15 cellular contexts compared by ENCODE assay signal in the genomic region with DNA sequence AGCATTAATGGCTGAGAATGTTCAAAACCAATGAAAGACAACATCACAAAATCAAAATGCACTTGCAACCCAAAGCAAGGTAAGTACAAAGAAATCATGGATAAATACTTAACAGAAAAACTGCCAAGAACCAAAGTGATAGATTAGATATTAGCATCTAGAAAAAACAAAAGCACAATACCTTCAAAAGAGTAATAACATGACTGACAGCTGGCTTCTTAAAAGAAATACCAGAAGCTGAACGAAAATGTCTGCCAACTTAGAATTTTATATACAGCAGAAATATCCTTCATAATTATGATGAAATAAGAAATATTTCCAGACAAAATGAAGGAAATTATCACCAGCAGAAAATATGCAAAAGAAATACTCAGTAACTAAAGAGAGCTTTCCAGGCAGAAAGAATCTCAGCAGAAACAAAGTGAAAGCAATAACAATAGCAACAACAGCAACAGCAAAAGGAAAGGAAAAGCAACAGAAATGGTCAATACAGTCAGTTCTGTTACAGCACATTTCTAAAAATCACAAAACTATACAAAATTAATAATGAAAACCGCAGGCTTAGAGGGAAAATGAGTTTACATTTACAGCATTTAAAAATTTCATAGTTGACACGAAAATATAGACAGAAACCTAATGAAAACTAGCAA.
DNase-seq lines count a peak whose midpoint lies in the region; ATAC-seq, FAIRE-seq and TF ChIP-seq lines count a peak whose summit lies in the region.
"Had no signal": no experiment of that assay in that cellular context is flagged by ENCODE, and none has a peak within 500 bp of the region (broad histone marks: within the 10 kb centered on the region; RNA-seq: fewer than 3 reads in every experiment).

No MANE protein-coding gene starts in this region.

- DNase-seq in GM12878 (ENCODE audit: low read depth, low spot score) (no peak), middle frontal gyrus (ENCODE audit: extremely low spot score, low spot score) (no peak), left ventricle myocardium superior (no peak), Calu3 (no peak)
- DNase-seq: GOT3; naive thymus-derived CD8-positive, alpha-beta T cell; NCI-H510A treated with DMSO at 0.1 percent for 48 hours; spleen had no signal

- FAIRE-seq in GM12878 (lab: Jason Lieb, UNC) = no peak

- H3K79me2 ChIP-seq in GM12878 (ENCODE audit: control insufficient read depth, insufficient read depth, low read length) = no peaks in the 10 kb centered on the region

- peaks cover under 1% of the 10 kb centered on the region; the same call in 1 of the 2 replicates for H3K4me1 ChIP-seq in GM12878 (ENCODE audit: control insufficient read depth, insufficient read depth, low read length)
- H3K4me1 ChIP-seq: prostate gland had no signal

- no peaks in the 10 kb centered on the region for H4K20me1 ChIP-seq in GM12878 (ENCODE audit: control insufficient read depth, insufficient read depth)

- H3K9me3 ChIP-seq in GM12878 (replicated peaks; ENCODE audit: control insufficient read depth, insufficient read depth, low read length) = no peaks in the 10 kb centered on the region; the same call in 1 of the 3 replicates
- H3K9me3 ChIP-seq: prostate gland had no signal

- H3K36me3 ChIP-seq in GM12878 (ENCODE audit: control insufficient read depth in 2 of 2, insufficient read depth in 2 of 2, low read length in 1 of 2) = no peaks in the 10 kb centered on the region
- H3K36me3 ChIP-seq: gastroesophageal sphincter, prostate gland, spleen had no signal

- H3K9me3 Mint-ChIP-seq in Calu3 (ENCODE audit: low read depth, unreplicated experiment) = no peaks in the 10 kb centered on the region

- no peak overlapping the region; the same call in 1 of the 2 replicates for H3K27ac ChIP-seq in GM12878 (ENCODE audit: control insufficient read depth, insufficient read depth)
- H3K27ac ChIP-seq: C4-2B, gastroesophageal sphincter, KMS-11, prostate gland had no signal

- POLR2A ChIA-PET in GM12878 (lab: Charles Lee) = no interaction called here

- RAD21 ChIA-PET in GM12878 (lab: Charles Lee; ENCODE audit: unreplicated experiment) = no interaction called here

- intact Hi-C loops in GM12878 (cut with micrococcal nuclease; ENCODE audit: unreplicated experiment) (no loop called here), left ventricle myocardium superior (cut with micrococcal nuclease) (no loop called here), Calu3 (cut with micrococcal nuclease; ENCODE audit: unreplicated experiment) (no loop called here)

- peak overlapping the region; percentile 66 for H2AFZ ChIP-seq in GM12878 (ENCODE audit: control insufficient read depth, low read depth, low read length)

- H3K36me3 Mint-ChIP-seq in Calu3 (ENCODE audit: insufficient read depth, unreplicated experiment) = no peaks in the 10 kb centered on the region

- H3K4me3 Mint-ChIP-seq in Calu3 (ENCODE audit: low read depth, unreplicated experiment) = no peak overlapping the region

- H3K4me3 ChIP-seq in GM12878 = peak overlapping the region; percentile 13; the same call in 1 of the 2 replicates
- H3K4me3 ChIP-seq: gastroesophageal sphincter, prostate gland, spleen had no signal

- no peaks in the 10 kb centered on the region for H3K27me3 ChIP-seq in GM12878 (replicated peaks in 1 of 2; ENCODE audit: control insufficient read depth in 2 of 2, insufficient read depth in 2 of 2, low read length in 1 of 2)
- H3K27me3 ChIP-seq: gastroesophageal sphincter, spleen had no signal

- CTCF ChIA-PET in GM12878 (lab: Yijun Ruan, JAX) (interaction anchor here (0.7 to 1.2 kb wide), 2 partner anchors 8 to 10 kb away, joined by 3 read pairs; no protein-coding TSS in a partner anchor), Calu3 (lab: Charles Lee) (no interaction called here)

- no peak for TF ChIP-seq CTCF in GM12878 (IDR thresholded peaks at IDR 0.05 in 2 of 3, conservative IDR thresholded peaks at IDR 0.05 in 1 of 3; ENCODE audit: control insufficient read depth in 2 of 3, extremely low read depth in 1 of 3, insufficient read depth in 1 of 3, low read depth in 3 of 3, low read length in 3 of 3)
- no peak for TF ChIP-seq CTCF in Calu3 (IDR thresholded peaks at IDR 0.05; ENCODE audit: unreplicated experiment)

- TF ChIP-seq RAD21 in GM12878 (IDR thresholded peaks at IDR 0.05; ENCODE audit: insufficient read depth, low read depth, low read length) = no peak

- no peaks in the 10 kb centered on the region for H3K27me3 Mint-ChIP-seq in Calu3 (ENCODE audit: unreplicated experiment)

- 0% methylated on average over 3 of the region's 3 CpGs for WGBS in GM12878 (ENCODE audit: insufficient coverage, insufficient replicate concordance, low lambda C conversion rate, missing lambda C conversion rate)

- no peak overlapping the region; the same call in 1 of the 2 replicates for H3K9ac ChIP-seq in GM12878 (ENCODE audit: control insufficient read depth, insufficient read depth, low read length)
- H3K9ac ChIP-seq: KMS-11 had no signal

- no peaks in the 10 kb centered on the region for H3K4me1 Mint-ChIP-seq in Calu3 (ENCODE audit: low read depth, unreplicated experiment)

- peak overlapping the region; percentile 6; the same call in 1 of the 2 replicates for H3K4me2 ChIP-seq in GM12878 (ENCODE audit: control insufficient read depth, insufficient read depth)
- H3K4me2 ChIP-seq: KMS-11 had no signal

- BruUV-seq in GM12878 (replicated peaks; lab: Mats Ljungman, UMichigan) = no TSS peak
- no TSS peak for BruUV-seq in Calu3 (replicated peaks; lab: Mats Ljungman, UMichigan)

- no peak overlapping the region for H3K27ac Mint-ChIP-seq in Calu3 (ENCODE audit: unreplicated experiment)
- H3K27ac Mint-ChIP-seq: naive thymus-derived CD8-positive, alpha-beta T cell had no signal

- peak; percentile 77 for ATAC-seq in GM18517 (IDR thresholded peaks at IDR 0.05; ENCODE audit: unreplicated experiment)
- ATAC-seq in GM19467 (IDR thresholded peaks at IDR 0.05; ENCODE audit: unreplicated experiment) = peak; percentile 60
- peak; percentile 54 for ATAC-seq in HG03354 (IDR thresholded peaks at IDR 0.05; ENCODE audit: poor library complexity, severe bottlenecking, unreplicated experiment)
- ATAC-seq in GM12878 = peak; percentile 61
- no peak for ATAC-seq in left ventricle myocardium superior
- ATAC-seq: gastroesophageal sphincter; naive thymus-derived CD8-positive, alpha-beta T cell had no signal

- TF ChIP-seq EP300 in GM12878 (IDR thresholded peaks at IDR 0.05; ENCODE audit: borderline replicate concordance in 1 of 2, control insufficient read depth in 1 of 2, low read depth in 2 of 2, low read length in 2 of 2) = no peak

- in situ Hi-C loops in GM12878 (cut with MboI) = no loop called here

- SMC1A ChIA-PET in GM12878 (lab: Charles Lee; ENCODE audit: uncharacterized antibody, unreplicated experiment) = interaction anchor here (1.1 to 1.9 kb wide), 5 partner anchors 9 to 157 kb away, joined by 3 to 6 read pairs (median 3); no protein-coding TSS in a partner anchor

- no peak for TF ChIP-seq POLR2A in GM12878 (IDR thresholded peaks at IDR 0.05; ENCODE audit: low read depth, low read length)

TF ChIP-seq in GM12878, 131 proteins besides CTCF, POLR2A, EP300 and RAD21:
- TF ChIP-seq ZSCAN29 (IDR thresholded peaks at IDR 0.05) (no peak), PKNOX1 (IDR thresholded peaks at IDR 0.05) (peak; percentile 77)
